ENCODE assay signal across 9 cellular contexts in genomic region chr2:231709636-231709980, GRCh38. TPM values are rescaled to one million over a fixed set of nuclear protein-coding genes. Genes with fewer than 3 reads are reported as not detected.
DNase-seq lines count a peak whose midpoint lies in the region; ATAC-seq, FAIRE-seq and TF ChIP-seq lines count a peak whose summit lies in the region.
"Had no signal": no experiment of that assay in that cellular context is flagged by ENCODE, and none has a peak within 500 bp of the region (broad histone marks: within the 10 kb centered on the region; RNA-seq: fewer than 3 reads in every experiment).

No MANE protein-coding gene starts in this region.

- TF ChIP-seq CTCF in colonic mucosa (IDR thresholded peaks at IDR 0.05) (no peak), thyroid gland (IDR thresholded peaks at IDR 0.05) (no peak)

- H3K4me1 ChIP-seq in colonic mucosa (peaks cover 13% of the 10 kb centered on the region), mesodermal cell (ENCODE audit: control insufficient read depth, insufficient read depth, low read length, poor library complexity, severe bottlenecking) (peaks cover 10% of the 10 kb centered on the region), thyroid gland (peaks cover 35 to 44% of the 10 kb centered on the region in 2 donors)

- H3K9ac ChIP-seq in SK-N-MC (ENCODE audit: insufficient read length) (peak overlapping the region; percentile 98), colonic mucosa (ENCODE audit: low read depth in 2 of 2, low read length in 2 of 2) (peak overlapping the region; percentile 98 to 99)

- H3K27me3 ChIP-seq in colonic mucosa (no peaks in the 10 kb centered on the region), thyroid gland (no peaks in the 10 kb centered on the region)

- peak overlapping the region; percentile 94 for H3K27ac ChIP-seq in SK-N-MC
- H3K27ac ChIP-seq in colonic mucosa = peak overlapping the region; percentile 100
- peak overlapping the region; percentile 88 for H3K27ac ChIP-seq in mesodermal cell (ENCODE audit: low read depth, low read length, severe bottlenecking)
- H3K27ac ChIP-seq in thyroid gland = peak overlapping the region; percentile 100

- H3K9me3 ChIP-seq in SK-N-MC (ENCODE audit: low read depth, low read length) (0 out of 2 replicates have a peak, but pooled peaks cover 3% of the 10 kb centered on the region), colonic mucosa (no peaks in the 10 kb centered on the region), mesodermal cell (ENCODE audit: control insufficient read depth, low read length) (no peaks in the 10 kb centered on the region), thyroid gland (no peaks in the 10 kb centered on the region)

- H3K36me3 ChIP-seq in SK-N-MC (ENCODE audit: insufficient read depth, low read length) (peaks cover 47% of the 10 kb centered on the region), colonic mucosa (peaks cover 7% of the 10 kb centered on the region), mesodermal cell (ENCODE audit: control insufficient read depth, insufficient read depth, low read length) (peaks cover 39% of the 10 kb centered on the region), thyroid gland (peaks cover 7 to 9% of the 10 kb centered on the region in 2 donors)

- no peak for TF ChIP-seq POLR2A in thyroid gland (IDR thresholded peaks at IDR 0.05)

- DNase-seq in DMS53 (lab: John Stamatoyannopoulos, UW) = peak; percentile 71
- DNase-seq in DMS53 treated with DMSO at 0.1 percent for 48 hours (lab: John Stamatoyannopoulos, UW; ENCODE audit: unreplicated experiment) = no peak
- no peak for DNase-seq in SK-N-MC (ENCODE audit: low read depth, low spot score)
- peak; percentile 55 for DNase-seq in colonic mucosa
- DNase-seq in thyroid gland = peak; percentile 74 to 75
- no peak for DNase-seq in HTR-8/SVneo (ENCODE audit: insufficient read length, low spot score)

- WGBS in mesodermal cell (ENCODE audit: insufficient coverage in 2 of 2), 2 experiments = 0 to 1% methylated on average over 29 to 33 of the region's 33 CpGs
- 0% methylated on average over 5 of the region's 33 CpGs; no CpG with 5 or more reads in 1 of the 2 donors for WGBS in thyroid gland, 2 donors

- no peak for FAIRE-seq in HTR-8/SVneo (lab: Jason Lieb, UNC)
- FAIRE-seq: A204.1 had no signal

- peak overlapping the region; percentile 98 for H3K4me3 ChIP-seq in SK-N-MC
- peak overlapping the region; percentile 91 for H3K4me3 ChIP-seq in colonic mucosa
- peak overlapping the region; percentile 97 for H3K4me3 ChIP-seq in mesodermal cell (ENCODE audit: extremely low read depth, insufficient read depth, low read length, poor library complexity, severe bottlenecking)
- H3K4me3 ChIP-seq in thyroid gland (replicated peaks in 1 of 3) = peak overlapping the region; percentile 97 to 100 (median 99)

- ATAC-seq in HG03439 (IDR thresholded peaks at IDR 0.05; ENCODE audit: unreplicated experiment) = no peak

- intact Hi-C loops in colonic mucosa (cut with DNase I) = no loop called here
- intact Hi-C loops in thyroid gland (cut with DNase I) = no loop called here

RNA-seq across cellular contexts. Expression of gene PTMA, which starts 1.3 kb away (rescaled TPM):
- total RNA-seq in colonic mucosa (1,000 to 10,000 TPM; 1,195 to 1,836 TPM), thyroid gland (1,000 to 10,000 TPM in 3 of 4 donors, 100 to 1,000 TPM in 1; 631 to 1,160 (median 1,099) TPM)
- polyA plus RNA-seq in mesodermal cell (2013, experiment 1 of 2) = 986 TPM
- polyA plus RNA-seq in mesodermal cell (2013, experiment 2 of 2) = 1,146 TPM

Comparison
In these comparisons a context has a peak if more than half of its experiments do, and no peak if none do; other contexts are left out.
1. DNase-seq: peak in DMS53 (single experiment), colonic mucosa (single experiment) and thyroid gland (2 of 2); none in DMS53 treated with DMSO at 0.1 percent for 48 hours (single experiment), SK-N-MC (single experiment) and HTR-8/SVneo (single experiment).
2. Peak in every context shown above with its lines, with median percentiles within 50 percentile points of each other: H3K27ac ChIP-seq and H3K4me3 ChIP-seq.